1 cellular context compared by ENCODE assay signal in the genomic region with DNA sequence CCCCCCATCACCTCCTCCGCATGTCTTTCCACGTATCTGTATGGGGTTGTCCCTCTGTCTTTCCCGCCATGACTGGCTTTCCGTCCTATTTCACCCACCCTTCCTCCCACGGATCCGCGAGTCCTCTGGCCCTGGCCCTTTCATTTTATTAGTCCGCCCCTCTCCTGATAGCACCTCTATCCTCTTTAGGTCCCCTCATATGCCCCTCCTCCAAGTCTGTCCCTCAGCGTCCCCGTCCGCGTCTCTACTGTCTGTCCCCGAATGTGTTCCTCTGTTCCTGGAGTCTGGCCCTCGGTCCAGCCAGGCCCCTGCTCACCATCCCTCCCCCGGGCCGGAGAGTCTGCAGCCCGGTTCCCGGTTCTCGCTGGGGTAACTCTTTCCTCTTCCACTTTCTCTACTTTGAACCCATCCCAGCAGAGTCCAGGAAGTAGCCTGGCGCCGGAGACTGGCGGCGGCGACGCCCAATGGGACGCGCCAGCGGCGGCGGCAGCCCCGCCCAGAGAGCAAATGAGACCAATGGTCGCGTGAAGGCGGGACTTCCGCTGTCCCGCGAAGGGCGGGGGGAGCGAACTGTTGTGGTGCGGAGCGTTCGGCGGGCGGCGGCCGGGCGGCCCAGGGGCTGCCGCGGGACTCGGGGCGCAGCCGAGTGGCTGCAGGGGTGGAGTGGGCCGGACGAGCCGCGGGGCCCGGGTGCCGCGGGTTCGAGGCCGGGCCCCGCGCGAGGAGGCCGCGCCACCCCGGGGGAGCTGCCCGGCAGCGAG.
TF ChIP-seq lines count a peak whose summit lies in the region.

A gene with protein sequence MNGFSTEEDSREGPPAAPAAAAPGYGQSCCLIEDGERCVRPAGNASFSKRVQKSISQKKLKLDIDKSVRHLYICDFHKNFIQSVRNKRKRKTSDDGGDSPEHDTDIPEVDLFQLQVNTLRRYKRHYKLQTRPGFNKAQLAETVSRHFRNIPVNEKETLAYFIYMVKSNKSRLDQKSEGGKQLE (plus strand): TSS at position 576 of the 761 bp plus-strand sequence. CDS start 608 bp downstream, outside the sequence.

TF ChIP-seq in HEK293, 187 proteins besides CTCF, POLR2A, EP300 and RAD21 (continued from another document and continues in another):
- TF ChIP-seq REST (tag by site-specific recombination; IDR thresholded peaks at IDR 0.05) (peak; percentile 24; the same call in 1 of the 2 replicates), ZNF426 (tag by site-specific recombination; IDR thresholded peaks at IDR 0.05) (no peak), ZBTB11 (tag by site-specific recombination; conservative IDR thresholded peaks at IDR 0.05; ENCODE audit: low read depth) (peak; percentile 92), ZNF23 (tag by site-specific recombination; IDR thresholded peaks at IDR 0.05; ENCODE audit: borderline replicate concordance) (no peak), ZNF416 (tag by site-specific recombination; IDR thresholded peaks at IDR 0.05) (no peak), ZNF747 (tag by site-specific recombination; IDR thresholded peaks at IDR 0.05) (no peak), ZBTB7A (tag by site-specific recombination; IDR thresholded peaks at IDR 0.05; ENCODE audit: low read depth) (peak; percentile 2; the same call in 1 of the 2 replicates), SP7 (tag by site-specific recombination; IDR thresholded peaks at IDR 0.05) (0 out of 2 replicates have a peak, but pooled peaks have one; percentile 49), ZNF664 (tag by site-specific recombination; IDR thresholded peaks at IDR 0.05) (no peak), ZNF529 (tag by site-specific recombination; IDR thresholded peaks at IDR 0.05; ENCODE audit: insufficient replicate concordance) (no peak), ZNF266 (tag by site-specific recombination; IDR thresholded peaks at IDR 0.05; ENCODE audit: low read depth) (no peak), ZNF404 (tag by site-specific recombination; IDR thresholded peaks at IDR 0.05) (no peak), ZNF148 (tag by site-specific recombination; IDR thresholded peaks at IDR 0.05; ENCODE audit: borderline replicate concordance) (no peak), ZNF501 (tag by site-specific recombination; IDR thresholded peaks at IDR 0.05) (peak; percentile 45), GLI2 (tag by site-specific recombination; IDR thresholded peaks at IDR 0.05; ENCODE audit: borderline replicate concordance, low read depth) (no peak), ZNF660 (tag by site-specific recombination; IDR thresholded peaks at IDR 0.05) (no peak), ZNF324 (tag by site-specific recombination; IDR thresholded peaks at IDR 0.05) (no peak), YY2 (tag by site-specific recombination; IDR thresholded peaks at IDR 0.05) (peak; percentile 49; the same call in 1 of the 2 replicates), ZNF571 (tag by site-specific recombination; IDR thresholded peaks at IDR 0.05) (no peak), ZNF560 (tag by site-specific recombination; IDR thresholded peaks at IDR 0.05; ENCODE audit: borderline replicate concordance) (no peak), ZNF830 (tag by site-specific recombination; IDR thresholded peaks at IDR 0.05; ENCODE audit: low read depth) (no peak), ZNF449 (tag by site-specific recombination; IDR thresholded peaks at IDR 0.05) (no peak; the same call in 1 of the 2 replicates), ZNF121 (tag by site-specific recombination; IDR thresholded peaks at IDR 0.05) (no peak), ZNF48 (tag by site-specific recombination; IDR thresholded peaks at IDR 0.05) (no peak)
- TF ChIP-seq, protein P1, sequence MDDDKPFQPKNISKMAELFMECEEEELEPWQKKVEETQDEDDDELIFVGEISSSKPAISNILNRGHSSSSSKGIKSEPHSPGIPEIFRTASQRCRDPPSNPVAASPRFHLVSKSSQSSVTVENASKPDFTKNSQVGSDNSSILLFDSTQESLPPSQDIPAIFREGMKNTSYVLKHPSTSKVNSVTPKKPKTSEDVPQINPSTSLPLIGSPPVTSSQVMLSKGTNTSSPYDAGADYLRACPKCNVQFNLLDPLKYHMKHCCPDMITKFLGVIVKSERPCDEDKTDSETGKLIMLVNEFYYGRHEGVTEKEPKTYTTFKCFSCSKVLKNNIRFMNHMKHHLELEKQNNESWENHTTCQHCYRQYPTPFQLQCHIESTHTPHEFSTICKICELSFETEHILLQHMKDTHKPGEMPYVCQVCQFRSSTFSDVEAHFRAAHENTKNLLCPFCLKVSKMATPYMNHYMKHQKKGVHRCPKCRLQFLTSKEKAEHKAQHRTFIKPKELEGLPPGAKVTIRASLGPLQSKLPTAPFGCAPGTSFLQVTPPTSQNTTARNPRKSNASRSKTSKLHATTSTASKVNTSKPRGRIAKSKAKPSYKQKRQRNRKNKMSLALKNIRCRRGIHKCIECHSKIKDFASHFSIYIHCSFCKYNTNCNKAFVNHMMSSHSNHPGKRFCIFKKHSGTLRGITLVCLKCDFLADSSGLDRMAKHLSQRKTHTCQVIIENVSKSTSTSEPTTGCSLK (tag by site-specific recombination; IDR thresholded peaks at IDR 0.05) = no peak
- TF ChIP-seq, protein P2, sequence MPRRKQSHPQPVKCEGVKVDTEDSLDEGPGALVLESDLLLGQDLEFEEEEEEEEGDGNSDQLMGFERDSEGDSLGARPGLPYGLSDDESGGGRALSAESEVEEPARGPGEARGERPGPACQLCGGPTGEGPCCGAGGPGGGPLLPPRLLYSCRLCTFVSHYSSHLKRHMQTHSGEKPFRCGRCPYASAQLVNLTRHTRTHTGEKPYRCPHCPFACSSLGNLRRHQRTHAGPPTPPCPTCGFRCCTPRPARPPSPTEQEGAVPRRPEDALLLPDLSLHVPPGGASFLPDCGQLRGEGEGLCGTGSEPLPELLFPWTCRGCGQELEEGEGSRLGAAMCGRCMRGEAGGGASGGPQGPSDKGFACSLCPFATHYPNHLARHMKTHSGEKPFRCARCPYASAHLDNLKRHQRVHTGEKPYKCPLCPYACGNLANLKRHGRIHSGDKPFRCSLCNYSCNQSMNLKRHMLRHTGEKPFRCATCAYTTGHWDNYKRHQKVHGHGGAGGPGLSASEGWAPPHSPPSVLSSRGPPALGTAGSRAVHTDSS (tag by site-specific recombination; IDR thresholded peaks at IDR 0.05) = no peak
- TF ChIP-seq, protein P3, sequence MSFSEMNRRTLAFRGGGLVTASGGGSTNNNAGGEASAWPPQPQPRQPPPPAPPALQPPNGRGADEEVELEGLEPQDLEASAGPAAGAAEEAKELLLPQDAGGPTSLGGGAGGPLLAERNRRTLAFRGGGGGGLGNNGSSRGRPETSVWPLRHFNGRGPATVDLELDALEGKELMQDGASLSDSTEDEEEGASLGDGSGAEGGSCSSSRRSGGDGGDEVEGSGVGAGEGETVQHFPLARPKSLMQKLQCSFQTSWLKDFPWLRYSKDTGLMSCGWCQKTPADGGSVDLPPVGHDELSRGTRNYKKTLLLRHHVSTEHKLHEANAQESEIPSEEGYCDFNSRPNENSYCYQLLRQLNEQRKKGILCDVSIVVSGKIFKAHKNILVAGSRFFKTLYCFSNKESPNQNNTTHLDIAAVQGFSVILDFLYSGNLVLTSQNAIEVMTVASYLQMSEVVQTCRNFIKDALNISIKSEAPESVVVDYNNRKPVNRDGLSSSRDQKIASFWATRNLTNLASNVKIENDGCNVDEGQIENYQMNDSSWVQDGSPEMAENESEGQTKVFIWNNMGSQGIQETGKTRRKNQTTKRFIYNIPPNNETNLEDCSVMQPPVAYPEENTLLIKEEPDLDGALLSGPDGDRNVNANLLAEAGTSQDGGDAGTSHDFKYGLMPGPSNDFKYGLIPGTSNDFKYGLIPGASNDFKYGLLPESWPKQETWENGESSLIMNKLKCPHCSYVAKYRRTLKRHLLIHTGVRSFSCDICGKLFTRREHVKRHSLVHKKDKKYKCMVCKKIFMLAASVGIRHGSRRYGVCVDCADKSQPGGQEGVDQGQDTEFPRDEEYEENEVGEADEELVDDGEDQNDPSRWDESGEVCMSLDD (tag by site-specific recombination; IDR thresholded peaks at IDR 0.05) = no peak; the same call in 1 of the 2 replicates
- TF ChIP-seq, protein P4, sequence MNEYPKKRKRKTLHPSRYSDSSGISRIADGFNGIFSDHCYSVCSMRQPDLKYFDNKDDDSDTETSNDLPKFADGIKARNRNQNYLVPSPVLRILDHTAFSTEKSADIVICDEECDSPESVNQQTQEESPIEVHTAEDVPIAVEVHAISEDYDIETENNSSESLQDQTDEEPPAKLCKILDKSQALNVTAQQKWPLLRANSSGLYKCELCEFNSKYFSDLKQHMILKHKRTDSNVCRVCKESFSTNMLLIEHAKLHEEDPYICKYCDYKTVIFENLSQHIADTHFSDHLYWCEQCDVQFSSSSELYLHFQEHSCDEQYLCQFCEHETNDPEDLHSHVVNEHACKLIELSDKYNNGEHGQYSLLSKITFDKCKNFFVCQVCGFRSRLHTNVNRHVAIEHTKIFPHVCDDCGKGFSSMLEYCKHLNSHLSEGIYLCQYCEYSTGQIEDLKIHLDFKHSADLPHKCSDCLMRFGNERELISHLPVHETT (tag by site-specific recombination; IDR thresholded peaks at IDR 0.05) = no peak
- TF ChIP-seq, protein P5, sequence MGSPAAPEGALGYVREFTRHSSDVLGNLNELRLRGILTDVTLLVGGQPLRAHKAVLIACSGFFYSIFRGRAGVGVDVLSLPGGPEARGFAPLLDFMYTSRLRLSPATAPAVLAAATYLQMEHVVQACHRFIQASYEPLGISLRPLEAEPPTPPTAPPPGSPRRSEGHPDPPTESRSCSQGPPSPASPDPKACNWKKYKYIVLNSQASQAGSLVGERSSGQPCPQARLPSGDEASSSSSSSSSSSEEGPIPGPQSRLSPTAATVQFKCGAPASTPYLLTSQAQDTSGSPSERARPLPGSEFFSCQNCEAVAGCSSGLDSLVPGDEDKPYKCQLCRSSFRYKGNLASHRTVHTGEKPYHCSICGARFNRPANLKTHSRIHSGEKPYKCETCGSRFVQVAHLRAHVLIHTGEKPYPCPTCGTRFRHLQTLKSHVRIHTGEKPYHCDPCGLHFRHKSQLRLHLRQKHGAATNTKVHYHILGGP (tag by site-specific recombination; IDR thresholded peaks at IDR 0.05) = no peak
